8 cellular contexts compared by ENCODE assay signal in the genomic region with DNA sequence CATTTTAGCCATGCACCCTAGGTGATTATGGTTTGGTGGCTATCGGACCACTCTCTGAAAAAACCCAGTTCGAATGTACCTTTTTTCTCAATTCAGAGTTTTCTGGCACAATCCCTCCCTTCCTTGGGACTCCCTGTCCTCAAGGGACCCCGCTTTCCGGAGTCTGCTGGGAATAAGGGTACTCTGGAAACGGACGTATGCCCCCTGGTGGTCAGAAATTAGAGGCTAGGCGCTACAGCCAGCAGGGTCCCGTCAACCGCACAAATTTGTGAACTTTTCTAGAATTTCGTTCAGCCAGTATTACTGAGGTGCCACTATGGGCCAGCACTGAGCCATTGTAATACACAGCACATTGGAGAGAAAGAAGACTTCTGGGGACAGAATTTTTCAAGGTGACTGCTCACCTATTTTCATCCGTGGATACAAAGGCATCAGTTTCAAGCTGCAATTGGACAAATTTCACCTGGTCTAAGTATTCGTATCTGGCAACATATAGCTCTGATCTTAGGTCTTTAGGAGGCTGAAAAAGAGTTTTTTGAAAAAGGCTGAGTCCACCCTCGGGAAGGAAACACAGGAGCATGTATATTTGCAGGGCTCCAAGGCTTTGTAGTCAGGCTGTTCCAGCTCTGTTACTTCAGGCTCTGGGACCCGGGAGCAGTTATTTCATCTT. TPM values are rescaled to one million over a fixed set of nuclear protein-coding genes. Genes with fewer than 3 reads are reported as not detected.
DNase-seq lines count a peak whose midpoint lies in the region; ATAC-seq, FAIRE-seq and TF ChIP-seq lines count a peak whose summit lies in the region.

No MANE protein-coding gene starts in this region.

- H4K5ac ChIP-seq in H1 (ENCODE audit: insufficient read length, low read depth, low read length): no peak overlapping the region

- no peaks in the 10 kb centered on the region for H4K20me1 ChIP-seq in H1 (replicated peaks in 1 of 2; ENCODE audit: control insufficient read depth in 1 of 2, insufficient read depth in 2 of 2, low read length in 2 of 2)

- no peak overlapping the region for H2BK5ac ChIP-seq in H1 (ENCODE audit: low read depth, low read length)

- ATAC-seq in HG03064 (IDR thresholded peaks at IDR 0.05; ENCODE audit: low read depth, unreplicated experiment): peak; percentile 71
- no peak for ATAC-seq in GM18511 (IDR thresholded peaks at IDR 0.05; ENCODE audit: unreplicated experiment)

- no peak for TF ChIP-seq EP300 in H1 (IDR thresholded peaks at IDR 0.05; ENCODE audit: borderline replicate concordance in 1 of 2, low read depth in 2 of 2, low read length in 2 of 2)

- no peak overlapping the region for H3K4ac ChIP-seq in H1 (replicated peaks; ENCODE audit: insufficient read length, low read depth, low read length)

- TF ChIP-seq CTCF in H1 (IDR thresholded peaks at IDR 0.05; ENCODE audit: control extremely low read depth in 1 of 3, insufficient read depth in 1 of 3, low read depth in 1 of 3, low read length in 3 of 3): peak; percentile 79 to 97 (median 93)
- TF ChIP-seq CTCF in mesothelial cell of epicardium (IDR thresholded peaks at IDR 0.05; ENCODE audit: unreplicated experiment): peak; percentile 95

- no peak overlapping the region for H3K56ac ChIP-seq in H1 (replicated peaks; ENCODE audit: insufficient read length, low read depth, low read length)

- H3K79me2 ChIP-seq in H1 (ENCODE audit: control insufficient read depth in 1 of 2, insufficient read depth in 2 of 2, low read length in 2 of 2): no peaks in the 10 kb centered on the region

- H3K27me3 Mint-ChIP-seq in mesothelial cell of epicardium (ENCODE audit: low read depth): no peaks in the 10 kb centered on the region

- no peaks in the 10 kb centered on the region for H3K79me1 ChIP-seq in H1 (ENCODE audit: low read depth, low read length)

- TF ChIP-seq RAD21 in H1 (IDR thresholded peaks at IDR 0.05 in 1 of 2, conservative IDR thresholded peaks at IDR 0.05 in 1 of 2; ENCODE audit: low read depth in 2 of 2, low read length in 2 of 2): peak; percentile 75 to 83

- H3K4me2 ChIP-seq in H1 (ENCODE audit: insufficient read depth in 1 of 2, low read depth in 2 of 2, low read length in 2 of 2): no peak overlapping the region

- H3K23ac ChIP-seq in H1 (ENCODE audit: insufficient read length): no peak overlapping the region

- no peaks in the 10 kb centered on the region for H3K36me3 ChIP-seq in H1 (ENCODE audit: control insufficient read depth in 2 of 4, insufficient read depth in 4 of 4, low read length in 3 of 4)

- peak overlapping the region; percentile 48; the same call in 1 of the 2 replicates for H3K18ac ChIP-seq in H1 (ENCODE audit: extremely low read depth, low read length)

- H3K4me3 Mint-ChIP-seq in mesothelial cell of epicardium: no peak overlapping the region

- no peaks in the 10 kb centered on the region for H3K36me3 Mint-ChIP-seq in mesothelial cell of epicardium

- H2BK12ac ChIP-seq in H1 (ENCODE audit: low read depth, low read length): no peak overlapping the region

- no peak overlapping the region for H3K4me3 ChIP-seq in H1 (ENCODE audit: extremely low read depth in 1 of 4, insufficient read depth in 2 of 4, low read depth in 3 of 4, low read length in 4 of 4)

- TF ChIP-seq POLR2A in H1 (IDR thresholded peaks at IDR 0.05; ENCODE audit: control extremely low read depth in 1 of 2, low read depth in 2 of 2, low read length in 2 of 2): no peak

- no peaks in the 10 kb centered on the region for H3K27me3 ChIP-seq in H1 (replicated peaks in 1 of 4; ENCODE audit: control insufficient read depth in 3 of 4, extremely low read depth in 1 of 4, insufficient read depth in 3 of 4, low read length in 3 of 4)

- no peaks in the 10 kb centered on the region; the same call in 1 of the 2 replicates for H3K23me2 ChIP-seq in H1 (ENCODE audit: low read depth, low read length)

- H3K27ac ChIP-seq in H1 (ENCODE audit: low read depth, low read length): no peak overlapping the region

- no peak overlapping the region for H4K91ac ChIP-seq in H1 (replicated peaks; ENCODE audit: insufficient read length, low read length)

- CTCF ChIA-PET in H1 (lab: Charles Lee; ENCODE audit: partially characterized antibody): interaction anchor here (0.7 to 18.3 kb wide), 39 partner anchors 7 to 264 kb away, joined by 3 to 333 read pairs (median 6); a partner anchor contains a TSS

- peak overlapping the region; percentile 47; the same call in 1 of the 2 replicates for H2AFZ ChIP-seq in H1 (ENCODE audit: low read length)

- FAIRE-seq in H1 (lab: Jason Lieb, UNC): peak; percentile 96

- no peak overlapping the region for H2BK120ac ChIP-seq in H1 (replicated peaks; ENCODE audit: low read depth, low read length)

- no peak overlapping the region for H3K27ac Mint-ChIP-seq in mesothelial cell of epicardium

- POLR2A ChIA-PET in H1 (lab: Charles Lee; ENCODE audit: partially characterized antibody): interaction anchor here (0.8 to 1.1 kb wide), 2 partner anchors 31 to 36 kb away, joined by 3 read pairs; no protein-coding TSS in a partner anchor

- no peaks in the 10 kb centered on the region for H3K4me1 ChIP-seq in H1 (replicated peaks in 1 of 4; ENCODE audit: control insufficient read depth in 3 of 4, insufficient read depth in 4 of 4, low read length in 3 of 4)

- H3K9ac ChIP-seq in H1 (replicated peaks in 1 of 4; ENCODE audit: extremely low read depth in 1 of 4, low read depth in 3 of 4, low read length in 3 of 4): no peak overlapping the region

- DNase-seq in DMS153 treated with DMSO at 0.1 percent for 48 hours (lab: John Stamatoyannopoulos, UW; ENCODE audit: unreplicated experiment) (peak; percentile 51), NOMO-1 (lab: John Stamatoyannopoulos, UW; ENCODE audit: unreplicated experiment in 2 of 2) (peak; percentile 83 to 85), H1 (ENCODE audit: low read depth in 1 of 2, low spot score in 2 of 2) (peak; percentile 43 to 94), mesothelial cell of epicardium (ENCODE audit: low spot score in 2 of 2, unreplicated experiment in 2 of 2) (peak; percentile 65 to 86)
- DNase-seq in activated CD8-positive, alpha-beta memory T cell treated with anti-CD3 and anti-CD28 coated beads for 24 hours: peak; percentile 86
- peak; percentile 38 to 62 for DNase-seq in stimulated activated CD8-positive, alpha-beta memory T cell treated with anti-CD3 and anti-CD28 coated beads, Interleukin-2, amount 100 ng/mL, for 48 hours (ENCODE audit: low read depth in 2 of 2)

- H2BK15ac ChIP-seq in H1 (ENCODE audit: low read length): no peak overlapping the region

- H2BK20ac ChIP-seq in H1 (ENCODE audit: low read length): no peak overlapping the region

- H3K9me3 ChIP-seq in H1 (ENCODE audit: insufficient read depth in 2 of 2, low read depth in 1 of 2, low read length in 1 of 2): no peaks in the 10 kb centered on the region

- H2AK5ac ChIP-seq in H1 (ENCODE audit: low read depth, low read length): no peak overlapping the region

- peaks cover 3% of the 10 kb centered on the region for H3K4me1 Mint-ChIP-seq in mesothelial cell of epicardium

- no peak overlapping the region for H3K14ac ChIP-seq in H1 (ENCODE audit: insufficient read length)

- H3K9me3 Mint-ChIP-seq in mesothelial cell of epicardium: no peaks in the 10 kb centered on the region

- H4K8ac ChIP-seq in H1 (ENCODE audit: extremely low read depth, insufficient read depth, low read length): no peak overlapping the region

- WGBS in H1 (ENCODE audit: extremely low coverage in 1 of 2, insufficient coverage in 1 of 2, insufficient read length in 1 of 2, insufficient replicate concordance in 2 of 2, low coverage in 1 of 2, low lambda C conversion rate in 2 of 2, missing lambda C conversion rate in 1 of 2), 2 experiments: 27% methylated on average over 14 of the region's 14 CpGs; no CpG with 5 or more reads in 1 of the 2 experiments

TF ChIP-seq in H1, 55 proteins besides CTCF, POLR2A, EP300 and RAD21:
- TF ChIP-seq ZNF274 (IDR thresholded peaks at IDR 0.05; ENCODE audit: borderline replicate concordance, extremely low read depth, low read length) (no peak), ASH2L (IDR thresholded peaks at IDR 0.05; ENCODE audit: low read length) (peak; percentile 35), RXRA (IDR thresholded peaks at IDR 0.05; ENCODE audit: insufficient read depth, low read depth, low read length) (0 out of 2 replicates have a peak, but pooled peaks have one; percentile 60)

RNA-seq across cellular contexts. Expression of a gene that starts 27.1 kb away (rescaled TPM):
- not detected in 2 replicates for total RNA-seq in H1 (2021; fragmentation: NEBNext Ultra II Directional; extraction: Animal tissue kit (Norgen Biotek cat#: 25700))
- polyA plus RNA-seq in H1 (2011; rRNA removed): 0.11 TPM in 1 of 2 replicates, not detected in the other
- not detected for polyA plus RNA-seq in H1 (2011; cell fraction: cytosol; rRNA removed)
- not detected for polyA plus RNA-seq in H1 (2011; cell fraction: nucleus; rRNA removed)
- polyA plus RNA-seq in H1 (2012, experiment 1 of 2): not detected in 4 replicates
- polyA plus RNA-seq in H1 (2012, experiment 2 of 2): not detected
- not detected for polyA plus RNA-seq in H1 (2013, experiment 1 of 2)
- not detected for polyA plus RNA-seq in H1 (2013, experiment 2 of 2)
- polyA minus RNA-seq in H1 (2011; rRNA and poly(A)+ RNA removed): not detected in 2 replicates
- polyA minus RNA-seq in H1 (2011; cell fraction: cytosol; rRNA and poly(A)+ RNA removed): not detected
- polyA minus RNA-seq in H1 (2011; cell fraction: nucleus; rRNA and poly(A)+ RNA removed): not detected
- total RNA-seq in mesothelial cell of epicardium: not detected in 3 replicates

RNA-seq across cellular contexts. Expression of a gene that starts 39.3 kb away (rescaled TPM):
- 36.6 and 43.8 TPM in 2 replicates for total RNA-seq in H1 (2021; fragmentation: NEBNext Ultra II Directional; extraction: Animal tissue kit (Norgen Biotek cat#: 25700))
- 7.6 and 10.1 TPM in 2 replicates for polyA plus RNA-seq in H1 (2011; rRNA removed)
- 9.6 TPM for polyA plus RNA-seq in H1 (2011; cell fraction: cytosol; rRNA removed)
- 51.6 TPM for polyA plus RNA-seq in H1 (2011; cell fraction: nucleus; rRNA removed)
- polyA plus RNA-seq in H1 (2012, experiment 1 of 2): 31.9 to 40.0 TPM (median 35.1 TPM) in 4 replicates
- 14.2 TPM for polyA plus RNA-seq in H1 (2012, experiment 2 of 2)
- 19.0 TPM for polyA plus RNA-seq in H1 (2013, experiment 1 of 2)
- 17.7 TPM for polyA plus RNA-seq in H1 (2013, experiment 2 of 2)
- 23.8 and 33.3 TPM in 2 replicates for polyA minus RNA-seq in H1 (2011; rRNA and poly(A)+ RNA removed)
- 17.5 TPM for polyA minus RNA-seq in H1 (2011; cell fraction: cytosol; rRNA and poly(A)+ RNA removed)
- polyA minus RNA-seq in H1 (2011; cell fraction: nucleus; rRNA and poly(A)+ RNA removed): 36.3 TPM
- total RNA-seq in mesothelial cell of epicardium: 55.0 to 58.4 TPM (median 56.8 TPM) in 3 replicates
